Comparison of ENCODE assay signal across 15 cellular contexts in genomic region chr16:74867281-74867849, GRCh38.
DNase-seq lines count a peak whose midpoint lies in the region; ATAC-seq and TF ChIP-seq lines count a peak whose summit lies in the region.
"Had no signal": no experiment of that assay in that cellular context is flagged by ENCODE, and none has a peak within 500 bp of the region (broad histone marks: within the 10 kb centered on the region; RNA-seq: fewer than 3 reads in every experiment).

No MANE protein-coding gene starts in this region.

- POLR2A ChIA-PET in IMR-90 (lab: Charles Lee; ENCODE audit: unreplicated experiment), result no interaction called here
- POLR2A ChIA-PET in activated CD8-positive, alpha-beta T cell treated with anti-CD3 and anti-CD28 coated beads for 36 hours (lab: Charles Lee), result no interaction called here
- POLR2A ChIA-PET in naive thymus-derived CD8-positive, alpha-beta T cell (lab: Charles Lee), result interaction anchor here (0.6 kb wide), 1 partner anchor 565 kb away, joined by 4 read pairs; no protein-coding TSS in a partner anchor

- DNase-seq in T-helper 1 cell (no peak), IMR-90 (no peak), NK-92 (lab: John Stamatoyannopoulos, UW; ENCODE audit: unreplicated experiment) (no peak), NCI-H1694 (lab: John Stamatoyannopoulos, UW) (no peak)
- DNase-seq in activated CD8-positive, alpha-beta T cell treated with anti-CD3 and anti-CD28 coated beads for 36 hours, result no peak
- DNase-seq in naive thymus-derived CD8-positive, alpha-beta T cell, result no peak
- DNase-seq: 8988T; central memory CD4-positive, alpha-beta T cell; effector memory CD8-positive, alpha-beta T cell; lower lobe of right lung; NCI-H1092 treated with DMSO at 0.1 percent for 48 hours; NCI-H524 had no signal

- H3K4me2 ChIP-seq in IMR-90 (ENCODE audit: low read depth, low read length), result no peak overlapping the region

- peaks cover 17% of the 10 kb centered on the region for H3K4me1 Mint-ChIP-seq in T-helper 1 cell treated with Interleukin-12 subunit alpha and Interleukin-12 subunit beta and Interleukin-4 antibody, amounts not matched to agents 30 μg/mL and 1 μg/mL, for 36 hours (ENCODE audit: low read depth)
- H3K4me1 Mint-ChIP-seq in activated CD8-positive, alpha-beta T cell treated with anti-CD3 and anti-CD28 coated beads for 36 hours (ENCODE audit: low read depth), result peaks cover 18% of the 10 kb centered on the region
- peaks cover 7 to 31% (median 19%) of the 10 kb centered on the region in 4 donors for H3K4me1 Mint-ChIP-seq in naive thymus-derived CD8-positive, alpha-beta T cell

- H3K79me1 ChIP-seq in IMR-90 (ENCODE audit: low read depth in 1 of 2, low read length in 2 of 2), result no peaks in the 10 kb centered on the region

- H3K4me3 Mint-ChIP-seq in T-helper 1 cell treated with Interleukin-12 subunit alpha and Interleukin-12 subunit beta and Interleukin-4 antibody, amounts not matched to agents 30 μg/mL and 1 μg/mL, for 36 hours, result no peak overlapping the region
- no peak overlapping the region for H3K4me3 Mint-ChIP-seq in activated CD8-positive, alpha-beta T cell treated with anti-CD3 and anti-CD28 coated beads for 36 hours
- H3K4me3 Mint-ChIP-seq in naive thymus-derived CD8-positive, alpha-beta T cell, result peak overlapping the region in 3 of 10 donors; percentile 28 to 66 (median 58)
- H3K4me3 Mint-ChIP-seq: natural killer cell treated with Interleukin-12 subunit alpha and Interleukin-12 subunit beta and Interleukin-15 and Interleukin-18, amount 100 ng/mL, for 72 hours had no signal

- H4K20me1 ChIP-seq in IMR-90 (ENCODE audit: insufficient read depth, low read length), result no peaks in the 10 kb centered on the region

- H3K27ac ChIP-seq in IMR-90 (ENCODE audit: insufficient read depth, low read length), result no peak overlapping the region
- H3K27ac ChIP-seq: lower lobe of right lung had no signal

- H3K14ac ChIP-seq in IMR-90 (replicated peaks; ENCODE audit: low read depth, low read length), result no peak overlapping the region

- no peak overlapping the region for H3K23ac ChIP-seq in IMR-90 (ENCODE audit: low read depth, low read length)

- H3K56ac ChIP-seq in IMR-90 (ENCODE audit: extremely low read depth, insufficient read depth, low read length), result no peak overlapping the region

- H4K5ac ChIP-seq in IMR-90 (ENCODE audit: low read depth, low read length), result no peak overlapping the region

- H3K36me3 ChIP-seq in IMR-90 (ENCODE audit: control insufficient read depth, insufficient read depth, low read length), result peaks cover 1% of the 10 kb centered on the region; the same call in 1 of the 2 replicates

- no peaks in the 10 kb centered on the region for H3K9me3 Mint-ChIP-seq in T-helper 1 cell treated with Interleukin-12 subunit alpha and Interleukin-12 subunit beta and Interleukin-4 antibody, amounts not matched to agents 30 μg/mL and 1 μg/mL, for 36 hours
- H3K9me3 Mint-ChIP-seq in activated CD8-positive, alpha-beta T cell treated with anti-CD3 and anti-CD28 coated beads for 36 hours, result no peaks in the 10 kb centered on the region
- H3K9me3 Mint-ChIP-seq in naive thymus-derived CD8-positive, alpha-beta T cell, result no peaks in the 10 kb centered on the region
- H3K9me3 Mint-ChIP-seq: effector memory CD8-positive, alpha-beta T cell; natural killer cell treated with Interleukin-12 subunit alpha and Interleukin-12 subunit beta and Interleukin-15 and Interleukin-18, amount 100 ng/mL, for 72 hours had no signal

- no peaks in the 10 kb centered on the region for H3K9me3 ChIP-seq in IMR-90 (ENCODE audit: control insufficient read depth, insufficient read depth, low read length)
- H3K9me3 ChIP-seq: lower lobe of right lung had no signal

- H2AK9ac ChIP-seq in IMR-90 (replicated peaks; ENCODE audit: low read depth, low read length, poor library complexity), result peak overlapping the region; percentile 61

- ATAC-seq in IMR-90 (ENCODE audit: low read depth), result no peak
- no peak for ATAC-seq in activated CD8-positive, alpha-beta T cell treated with anti-CD3 and anti-CD28 coated beads for 36 hours
- ATAC-seq in naive thymus-derived CD8-positive, alpha-beta T cell, result no peak
- no peak for ATAC-seq in HG02623 (IDR thresholded peaks at IDR 0.05; ENCODE audit: unreplicated experiment)
- ATAC-seq: lower lobe of right lung; natural killer cell treated with Interleukin-12 subunit alpha and Interleukin-12 subunit beta and Interleukin-15 and Interleukin-18, amount 100 ng/mL, for 72 hours had no signal

- H3K27ac Mint-ChIP-seq in T-helper 1 cell treated with Interleukin-12 subunit alpha and Interleukin-12 subunit beta and Interleukin-4 antibody, amounts not matched to agents 30 μg/mL and 1 μg/mL, for 36 hours, result peak overlapping the region; percentile 18
- H3K27ac Mint-ChIP-seq in activated CD8-positive, alpha-beta T cell treated with anti-CD3 and anti-CD28 coated beads for 36 hours, result peak overlapping the region; percentile 1
- H3K27ac Mint-ChIP-seq in naive thymus-derived CD8-positive, alpha-beta T cell, result peak overlapping the region; percentile 73 to 97 (median 90)
- H3K27ac Mint-ChIP-seq: natural killer cell treated with Interleukin-12 subunit alpha and Interleukin-12 subunit beta and Interleukin-15 and Interleukin-18, amount 100 ng/mL, for 72 hours had no signal

- TF ChIP-seq CTCF in IMR-90 (conservative IDR thresholded peaks at IDR 0.05; ENCODE audit: low read depth, low read length), result no peak
- no peak for TF ChIP-seq CTCF in activated CD8-positive, alpha-beta T cell treated with anti-CD3 and anti-CD28 coated beads for 36 hours (IDR thresholded peaks at IDR 0.05)

- no peak for TF ChIP-seq RAD21 in IMR-90 (IDR thresholded peaks at IDR 0.05; ENCODE audit: low read length)

- H2BK20ac ChIP-seq in IMR-90 (ENCODE audit: low read depth, low read length), result no peak overlapping the region

- no peak overlapping the region for H2BK5ac ChIP-seq in IMR-90 (ENCODE audit: low read depth, low read length, poor library complexity, severe bottlenecking)

- H3K27me3 ChIP-seq in IMR-90 (ENCODE audit: control insufficient read depth, insufficient read depth, low read length), result no peaks in the 10 kb centered on the region

- H3K4me3 ChIP-seq in IMR-90 (ENCODE audit: insufficient read depth, low read depth, low read length), result no peak overlapping the region
- H3K4me3 ChIP-seq: lower lobe of right lung had no signal

- CTCF ChIA-PET in IMR-90 (lab: Yijun Ruan, JAX), result interaction anchor here (1.1 kb wide), 1 partner anchor 176 kb away, joined by 3 read pairs; no protein-coding TSS in a partner anchor
- CTCF ChIA-PET in activated CD8-positive, alpha-beta T cell treated with anti-CD3 and anti-CD28 coated beads for 36 hours (lab: Charles Lee), result no interaction called here

- H3K9me1 ChIP-seq in IMR-90 (ENCODE audit: insufficient read depth, low read length), result no peaks in the 10 kb centered on the region

- H2AK5ac ChIP-seq in IMR-90 (ENCODE audit: low read depth, low read length), result no peak overlapping the region

- H2AFZ ChIP-seq in IMR-90 (replicated peaks; ENCODE audit: low read length, poor library complexity), result no peak overlapping the region

- WGBS in IMR-90 (ENCODE audit: extremely low coverage in 2 of 2, insufficient read length in 1 of 2), 2 experiments, result 94% methylated on average over 10 of the region's 15 CpGs; no CpG with 5 or more reads in 1 of the 2 experiments

- no peak overlapping the region for H2BK120ac ChIP-seq in IMR-90 (ENCODE audit: low read depth, low read length)

- H3K4me1 ChIP-seq in IMR-90 (ENCODE audit: control insufficient read depth, insufficient read depth, low read length), result no peaks in the 10 kb centered on the region
- H3K4me1 ChIP-seq: lower lobe of right lung had no signal

- H4K8ac ChIP-seq in IMR-90 (ENCODE audit: low read depth in 2 of 2, low read length in 2 of 2), result no peak overlapping the region

- no peak for TF ChIP-seq POLR2A in IMR-90 (IDR thresholded peaks at IDR 0.05; ENCODE audit: low read depth, low read length)

- H3K9ac ChIP-seq in IMR-90 (ENCODE audit: low read depth, low read length), result no peak overlapping the region

- in situ Hi-C loops in IMR-90 (cut with MboI; ENCODE audit: low sequenced_read_pairs), result no loop called here

- no peaks in the 10 kb centered on the region for H3K27me3 Mint-ChIP-seq in T-helper 1 cell treated with Interleukin-12 subunit alpha and Interleukin-12 subunit beta and Interleukin-4 antibody, amounts not matched to agents 30 μg/mL and 1 μg/mL, for 36 hours (ENCODE audit: low read depth)
- H3K27me3 Mint-ChIP-seq in activated CD8-positive, alpha-beta T cell treated with anti-CD3 and anti-CD28 coated beads for 36 hours, result no peaks in the 10 kb centered on the region
- no peaks in the 10 kb centered on the region for H3K27me3 Mint-ChIP-seq in naive thymus-derived CD8-positive, alpha-beta T cell
- H3K27me3 Mint-ChIP-seq: effector memory CD8-positive, alpha-beta T cell; natural killer cell treated with Interleukin-12 subunit alpha and Interleukin-12 subunit beta and Interleukin-15 and Interleukin-18, amount 100 ng/mL, for 72 hours had no signal

- intact Hi-C loops in IMR-90 (cut with micrococcal nuclease), result no loop called here
- intact Hi-C loops in activated CD8-positive, alpha-beta T cell treated with anti-CD3 and anti-CD28 coated beads for 36 hours (cut with micrococcal nuclease), result no loop called here

- H3K4ac ChIP-seq in IMR-90 (ENCODE audit: low read depth, low read length), result no peak overlapping the region

- no TSS peak for BruUV-seq in IMR-90 (replicated peaks; lab: Mats Ljungman, UMichigan)

- no peak overlapping the region for H3K18ac ChIP-seq in IMR-90 (ENCODE audit: low read depth, low read length)

- dilution Hi-C loops in IMR-90 (cut with HindIII; ENCODE audit: low sequenced_read_pairs, unreplicated experiment), result no loop called here

- H4K91ac ChIP-seq in IMR-90 (ENCODE audit: insufficient read depth, low read depth, low read length), result no peak overlapping the region

- no peak overlapping the region for H2BK15ac ChIP-seq in IMR-90 (ENCODE audit: low read depth, low read length)

- H3K36me3 Mint-ChIP-seq in T-helper 1 cell treated with Interleukin-12 subunit alpha and Interleukin-12 subunit beta and Interleukin-4 antibody, amounts not matched to agents 30 μg/mL and 1 μg/mL, for 36 hours (ENCODE audit: low read depth), result peaks cover 4% of the 10 kb centered on the region
- H3K36me3 Mint-ChIP-seq in activated CD8-positive, alpha-beta T cell treated with anti-CD3 and anti-CD28 coated beads for 36 hours (ENCODE audit: low read depth), result peaks cover 6% of the 10 kb centered on the region
- H3K36me3 Mint-ChIP-seq in naive thymus-derived CD8-positive, alpha-beta T cell, result peaks cover 0 to 10% (median 2%) of the 10 kb centered on the region in 3 donors
- H3K36me3 Mint-ChIP-seq: natural killer cell treated with Interleukin-12 subunit alpha and Interleukin-12 subunit beta and Interleukin-15 and Interleukin-18, amount 100 ng/mL, for 72 hours had no signal

TF ChIP-seq in IMR-90, 13 proteins besides CTCF, POLR2A, EP300 and RAD21:
- TF ChIP-seq CEBPB (IDR thresholded peaks at IDR 0.05; ENCODE audit: low read depth, low read length), result no peak

Comparison
In these comparisons a context has a peak if more than half of its experiments do, and no peak if none do; other contexts are left out.
1. H3K27ac Mint-ChIP-seq: peak in every context shown above with its lines; median percentile 90 in naive thymus-derived CD8-positive, alpha-beta T cell; 18 in T-helper 1 cell treated with Interleukin-12 subunit alpha and Interleukin-12 subunit beta and Interleukin-4 antibody, amounts not matched to agents 30 μg/mL and 1 μg/mL, for 36 hours; 1 in activated CD8-positive, alpha-beta T cell treated with anti-CD3 and anti-CD28 coated beads for 36 hours.